ENCODE assay signal across 9 cellular contexts in genomic region chr12:132638541-132639408, GRCh38. TPM values are rescaled to one million over a fixed set of nuclear protein-coding genes. Genes with fewer than 3 reads are reported as not detected.
DNase-seq lines count a peak whose midpoint lies in the region; TF ChIP-seq lines count a peak whose summit lies in the region.
"Had no signal": no experiment of that assay in that cellular context is flagged by ENCODE, and none has a peak within 500 bp of the region (broad histone marks: within the 10 kb centered on the region; RNA-seq: fewer than 3 reads in every experiment).

No MANE protein-coding gene starts in this region.

- peaks cover 94% of the 10 kb centered on the region for H3K36me3 ChIP-seq in HUES48 (ENCODE audit: control insufficient read depth, insufficient read depth, low read length)
- peaks cover 0 to 45% of the 10 kb centered on the region in 2 donors for H3K36me3 ChIP-seq in adrenal gland (replicated peaks in 1 of 2)
- peaks cover 0 to 25% (median 10%) of the 10 kb centered on the region in 4 donors for H3K36me3 ChIP-seq in transverse colon

- intact Hi-C loops in adrenal gland (cut with DNase I) (no loop called here), transverse colon (cut with DNase I; ENCODE audit: low total_unique reads) (no loop called here)

- H3K9ac ChIP-seq in HUES48 (ENCODE audit: low read depth, low read length), result no peak overlapping the region

- peak; percentile 41 to 70 (median 55) for TF ChIP-seq CTCF in adrenal gland (IDR thresholded peaks at IDR 0.05)
- TF ChIP-seq CTCF in transverse colon (IDR thresholded peaks at IDR 0.05), result peak; percentile 44 to 74 (median 67)

- H3K27me3 ChIP-seq in HUES48 (ENCODE audit: control insufficient read depth, insufficient read depth, low read length) (no peaks in the 10 kb centered on the region), adrenal gland (no peaks in the 10 kb centered on the region), transverse colon (no peaks in the 10 kb centered on the region)
- H3K27me3 ChIP-seq: neutrophil had no signal

- DNase-seq in DMS53 treated with DMSO at 0.1 percent for 48 hours (lab: John Stamatoyannopoulos, UW; ENCODE audit: unreplicated experiment) (peak; percentile 16), adrenal gland (peak in 1 of 7 donors; percentile 32), iris pigment epithelial cell (ENCODE audit: low read depth) (peak; percentile 86), transverse colon (no peak), NCI-H345 treated with DMSO at 0.1 percent for 48 hours (lab: John Stamatoyannopoulos, UW; ENCODE audit: unreplicated experiment) (no peak), NCI-H1105 treated with DMSO at 0.1 percent for 48 hours (lab: John Stamatoyannopoulos, UW) (no peak)
- DNase-seq in activated effector memory CD4-positive, alpha-beta T cell treated with anti-CD3 and anti-CD28 coated beads, Interleukin-2, amount 50 U/mL, for 16 hours, result no peak

- TF ChIP-seq EP300 in transverse colon (IDR thresholded peaks at IDR 0.05; ENCODE audit: low read depth), result no peak

- TF ChIP-seq POLR2A in adrenal gland (IDR thresholded peaks at IDR 0.05), result no peak
- no peak for TF ChIP-seq POLR2A in transverse colon (IDR thresholded peaks at IDR 0.05)

- in situ Hi-C loops in transverse colon (cut with MboI; ENCODE audit: low pct_ligation_motif_present in 1 of 4, low pct_unique_long_range_greater_than_20kb in 1 of 4, low sequenced_read_pairs in 3 of 4), result no loop called here

- H3K9me3 ChIP-seq in HUES48 (ENCODE audit: control insufficient read depth, insufficient read depth, low read length), result no peaks in the 10 kb centered on the region
- H3K9me3 ChIP-seq in adrenal gland (replicated peaks in 1 of 3), result no peaks in the 10 kb centered on the region
- no peaks in the 10 kb centered on the region for H3K9me3 ChIP-seq in transverse colon
- H3K9me3 ChIP-seq: neutrophil had no signal

- 80 to 86% (median 83%) methylated on average over 24 to 25 of the region's 25 CpGs for WGBS in adrenal gland, 4 donors
- 60 to 73% methylated on average over 7 to 23 of the region's 25 CpGs for WGBS in transverse colon (ENCODE audit: low coverage in 1 of 2), 2 donors

- H3K4me3 ChIP-seq in HUES48 (ENCODE audit: low read depth, low read length), result no peak overlapping the region
- no peak overlapping the region for H3K4me3 ChIP-seq in adrenal gland
- no peak overlapping the region for H3K4me3 ChIP-seq in transverse colon

- no peaks in the 10 kb centered on the region for H3K4me1 ChIP-seq in HUES48 (ENCODE audit: control insufficient read depth, insufficient read depth, low read length)
- no peaks in the 10 kb centered on the region for H3K4me1 ChIP-seq in adrenal gland (replicated peaks in 1 of 2)
- no peaks in the 10 kb centered on the region for H3K4me1 ChIP-seq in transverse colon

- H3K27ac ChIP-seq in HUES48 (ENCODE audit: low read depth, low read length) (peak overlapping the region; percentile 24), adrenal gland (no peak overlapping the region), transverse colon (no peak overlapping the region)
- H3K27ac ChIP-seq: neutrophil had no signal

RNA-seq across cellular contexts. Expression of gene P2RX2, which starts 20.2 kb away (rescaled TPM):
- total RNA-seq in adrenal gland, result under 1 TPM in 1 of 8 donors, not detected in 7; 0.11 TPM
- polyA plus RNA-seq in adrenal gland, result 1 to 10 TPM in 1 of 3 donors, under 1 TPM in 1, not detected in 1; 0.44 to 1.9 TPM
- 1 to 10 TPM in 1 of 4 donors, under 1 TPM in 1, not detected in 2; 0.96 to 2.1 TPM for total RNA-seq in transverse colon

RNA-seq across cellular contexts. Expression of gene LRCOL1, which starts 28.4 kb away (rescaled TPM):
- total RNA-seq in adrenal gland (1 to 10 TPM in 3 of 8 donors, under 1 TPM in 1, not detected in 4; 0.65 to 1.4 (median 1.4) TPM), transverse colon (not detected)
- 1 to 10 TPM in 1 of 3 donors, under 1 TPM in 1, not detected in 1; 0.88 to 1.2 TPM for polyA plus RNA-seq in adrenal gland

RNA-seq across cellular contexts. Expression of gene POLE, which starts 48.4 kb away (rescaled TPM):
- total RNA-seq in adrenal gland (10 to 100 TPM in 5 of 8 donors, 1 to 10 TPM in 3; 4.7 to 28.6 (median 16.1) TPM), transverse colon (100 to 1,000 TPM in 1 of 4 donors, 10 to 100 TPM in 3; 57.0 to 204 (median 74.1) TPM)
- 10 to 100 TPM in 2 of 3 donors, 1 to 10 TPM in 1; 4.0 to 43.2 (median 29.9) TPM for polyA plus RNA-seq in adrenal gland

RNA-seq across cellular contexts. Expression of gene PXMP2, which starts 48.6 kb away (rescaled TPM):
- 10 to 100 TPM; 12.6 to 51.7 (median 24.6) TPM for total RNA-seq in adrenal gland
- polyA plus RNA-seq in adrenal gland, result 1 to 10 TPM; 8.2 to 9.0 (median 8.6) TPM
- total RNA-seq in transverse colon, result 100 to 1,000 TPM in 3 of 4 donors, 10 to 100 TPM in 1; 62.1 to 181 (median 128) TPM

Comparison
In these comparisons a context has a peak if more than half of its experiments do, and no peak if none do; other contexts are left out.
1. DNase-seq: peak in DMS53 treated with DMSO at 0.1 percent for 48 hours (single experiment) and iris pigment epithelial cell (single experiment); none in transverse colon (single experiment), NCI-H345 treated with DMSO at 0.1 percent for 48 hours (single experiment), activated effector memory CD4-positive, alpha-beta T cell treated with anti-CD3 and anti-CD28 coated beads, Interleukin-2, amount 50 U/mL, for 16 hours (single experiment) and NCI-H1105 treated with DMSO at 0.1 percent for 48 hours (single experiment).